9 cellular contexts compared by ENCODE assay signal in the genomic region with DNA sequence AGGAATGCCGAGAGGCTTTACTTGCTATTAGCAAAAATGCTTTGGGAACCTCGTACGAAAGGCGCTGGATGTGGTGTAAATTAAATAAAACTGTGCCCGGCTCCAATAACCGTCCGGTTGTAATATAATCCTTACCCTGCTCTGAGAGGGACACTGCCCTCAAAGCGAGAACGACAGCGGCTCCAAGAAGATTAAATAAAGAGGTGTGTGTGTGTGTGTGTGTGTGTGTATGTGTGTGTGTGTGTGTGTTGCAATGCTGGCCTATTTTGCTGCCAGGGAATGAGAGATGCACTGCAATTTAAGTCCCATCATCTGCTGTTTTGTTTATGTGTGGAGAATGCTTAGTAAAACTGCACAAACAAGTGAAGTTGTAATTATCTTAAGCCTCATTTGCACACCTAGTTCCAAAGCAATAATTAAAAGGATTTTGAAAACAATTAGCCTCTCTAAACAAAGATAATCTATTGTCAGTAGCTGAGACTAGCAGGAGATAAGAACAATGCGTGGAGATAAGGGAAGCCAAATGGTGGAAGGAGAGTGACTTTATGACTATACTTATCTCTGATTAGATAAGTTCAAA. TPM values are rescaled to one million over a fixed set of nuclear protein-coding genes. Genes with fewer than 3 reads are reported as not detected.
DNase-seq lines count a peak whose midpoint lies in the region; ATAC-seq and TF ChIP-seq lines count a peak whose summit lies in the region.
"Had no signal": no experiment of that assay in that cellular context is flagged by ENCODE, and none has a peak within 500 bp of the region (broad histone marks: within the 10 kb centered on the region; RNA-seq: fewer than 3 reads in every experiment).

No MANE protein-coding gene starts in this region.

- H2AK5ac ChIP-seq in IMR-90 (ENCODE audit: low read depth, low read length), result no peak overlapping the region; the same call in 1 of the 2 replicates
- H2AK5ac ChIP-seq in mesendoderm (ENCODE audit: low read length), result no peak overlapping the region

- peak overlapping the region; percentile 43 for H4K91ac ChIP-seq in IMR-90 (ENCODE audit: insufficient read depth, low read depth, low read length)

- H3K4me1 ChIP-seq in IMR-90 (ENCODE audit: control insufficient read depth, insufficient read depth, low read length), result peaks cover 10% of the 10 kb centered on the region
- peaks cover 13% of the 10 kb centered on the region for H3K4me1 ChIP-seq in mesendoderm (ENCODE audit: control insufficient read depth, low read depth, low read length)

- BruUV-seq in IMR-90 (replicated peaks; lab: Mats Ljungman, UMichigan), result no TSS peak

- dilution Hi-C loops in IMR-90 (cut with HindIII; ENCODE audit: low sequenced_read_pairs, unreplicated experiment), result no loop called here

- H3K4me3 ChIP-seq in IMR-90 (ENCODE audit: insufficient read depth, low read depth, low read length) (peak overlapping the region; percentile 74), WERI-Rb-1 (ENCODE audit: low read depth, low read length) (peak overlapping the region; percentile 61), mesendoderm (ENCODE audit: low read length) (no peak overlapping the region)

- H4K8ac ChIP-seq in IMR-90 (ENCODE audit: low read depth in 2 of 2, low read length in 2 of 2) (peak overlapping the region; percentile 33 to 55; a peak in 3 of 4 replicates), mesendoderm (ENCODE audit: low read depth, low read length) (no peak overlapping the region)

- peak overlapping the region; percentile 58 for H2AK9ac ChIP-seq in IMR-90 (replicated peaks; ENCODE audit: low read depth, low read length, poor library complexity)

- H4K5ac ChIP-seq in IMR-90 (ENCODE audit: low read depth, low read length) (no peak overlapping the region), mesendoderm (ENCODE audit: low read length) (no peak overlapping the region)

- POLR2A ChIA-PET in IMR-90 (lab: Charles Lee; ENCODE audit: unreplicated experiment), result interaction anchor here (1.0 kb wide), 1 partner anchor 604 kb away, joined by 6 read pairs; no protein-coding TSS in a partner anchor

- H3K9ac ChIP-seq in IMR-90 (ENCODE audit: low read depth, low read length) (peak overlapping the region; percentile 59), mesendoderm (ENCODE audit: low read length) (no peak overlapping the region)

- H3K79me2 ChIP-seq in mesendoderm (ENCODE audit: control insufficient read depth, insufficient read depth, low read length), result no peaks in the 10 kb centered on the region

- H2AFZ ChIP-seq in IMR-90 (replicated peaks; ENCODE audit: low read length, poor library complexity), result peak overlapping the region; percentile 71

- peak overlapping the region; percentile 44; the same call in 1 of the 2 replicates for H2BK20ac ChIP-seq in IMR-90 (ENCODE audit: low read depth, low read length)

- intact Hi-C loops in IMR-90 (cut with micrococcal nuclease), result no loop called here

- TF ChIP-seq POLR2A in IMR-90 (IDR thresholded peaks at IDR 0.05; ENCODE audit: low read depth, low read length), result no peak

- TF ChIP-seq CTCF in IMR-90 (conservative IDR thresholded peaks at IDR 0.05; ENCODE audit: low read depth, low read length) (no peak), WERI-Rb-1 (IDR thresholded peaks at IDR 0.05; ENCODE audit: low read depth, low read length) (no peak)

- no peak overlapping the region; the same call in 1 of the 2 replicates for H3K18ac ChIP-seq in IMR-90 (ENCODE audit: low read depth, low read length)
- H3K18ac ChIP-seq in mesendoderm (ENCODE audit: low read length), result no peak overlapping the region

- H2BK15ac ChIP-seq in IMR-90 (ENCODE audit: low read depth, low read length), result peak overlapping the region; percentile 42; the same call in 1 of the 3 replicates
- H2BK15ac ChIP-seq in mesendoderm (replicated peaks; ENCODE audit: low read depth), result no peak overlapping the region

- in situ Hi-C loops in IMR-90 (cut with MboI; ENCODE audit: low sequenced_read_pairs), result no loop called here

- ATAC-seq in IMR-90 (ENCODE audit: low read depth) (no peak), HG03159 (IDR thresholded peaks at IDR 0.05; ENCODE audit: unreplicated experiment) (no peak)

- H2BK5ac ChIP-seq in IMR-90 (ENCODE audit: low read depth, low read length, poor library complexity, severe bottlenecking) (peak overlapping the region; percentile 14), mesendoderm (ENCODE audit: low read length) (no peak overlapping the region)

- H3K9me1 ChIP-seq in IMR-90 (ENCODE audit: insufficient read depth, low read length), result 0 out of 2 replicates have a peak, but pooled peaks cover 2% of the 10 kb centered on the region

- H3K36me3 ChIP-seq in IMR-90 (ENCODE audit: control insufficient read depth, insufficient read depth, low read length) (peaks cover 10% of the 10 kb centered on the region; the same call in 1 of the 2 replicates), WERI-Rb-1 (no peaks in the 10 kb centered on the region), mesendoderm (ENCODE audit: control insufficient read depth, insufficient read depth, low read length) (no peaks in the 10 kb centered on the region)

- H2BK120ac ChIP-seq in IMR-90 (ENCODE audit: low read depth, low read length), result peak overlapping the region; percentile 61
- no peak overlapping the region for H2BK120ac ChIP-seq in mesendoderm (ENCODE audit: low read depth, low read length)

- CTCF ChIA-PET in IMR-90 (lab: Yijun Ruan, JAX), result no interaction called here

- no peaks in the 10 kb centered on the region; the same call in 1 of the 2 replicates for H3K27me3 ChIP-seq in IMR-90 (ENCODE audit: control insufficient read depth, insufficient read depth, low read length)
- H3K27me3 ChIP-seq in WERI-Rb-1 (ENCODE audit: insufficient read depth, low read depth, severe bottlenecking), result peaks cover 21% of the 10 kb centered on the region
- peaks cover 67% of the 10 kb centered on the region for H3K27me3 ChIP-seq in mesendoderm (ENCODE audit: insufficient read depth, low read length, poor library complexity)

- H3K79me1 ChIP-seq in IMR-90 (ENCODE audit: low read depth in 1 of 2, low read length in 2 of 2), result peaks cover 0 to 21% of the 10 kb centered on the region in 2 experiments; a peak in 1 of 4 replicates
- no peaks in the 10 kb centered on the region for H3K79me1 ChIP-seq in mesendoderm (ENCODE audit: low read length)

- H3K9me3 ChIP-seq in IMR-90 (ENCODE audit: control insufficient read depth, insufficient read depth, low read length), result no peaks in the 10 kb centered on the region
- no peaks in the 10 kb centered on the region for H3K9me3 ChIP-seq in WERI-Rb-1 (ENCODE audit: severe bottlenecking)

- peak overlapping the region; percentile 46 for H3K27ac ChIP-seq in IMR-90 (ENCODE audit: insufficient read depth, low read length)
- H3K27ac ChIP-seq in WERI-Rb-1, result no peak overlapping the region
- no peak overlapping the region for H3K27ac ChIP-seq in mesendoderm (ENCODE audit: low read depth, low read length)

- DNase-seq in COLO668 (lab: John Stamatoyannopoulos, UW; ENCODE audit: unreplicated experiment), result peak; percentile 65
- DNase-seq in IMR-90, result peak; percentile 34
- peak; percentile 47 for DNase-seq in WERI-Rb-1
- DNase-seq in mesendoderm, result peak; percentile 89
- DNase-seq in Ammon's horn (ENCODE audit: low spot score), result no peak
- no peak for DNase-seq in activated T-cell treated with anti-CD3 and anti-CD28 coated beads, Interleukin-2, amount 50 U/mL, for 1 hour
- DNase-seq in iPS-NIHi11 (ENCODE audit: low spot score), result no peak
- DNase-seq: RPMI8226 had no signal

- no peak for TF ChIP-seq RAD21 in IMR-90 (IDR thresholded peaks at IDR 0.05; ENCODE audit: low read length)

- H3K4ac ChIP-seq in IMR-90 (ENCODE audit: low read depth, low read length) (peak overlapping the region; percentile 13), mesendoderm (ENCODE audit: low read depth, low read length) (no peak overlapping the region)

- H3K56ac ChIP-seq in IMR-90 (ENCODE audit: extremely low read depth, insufficient read depth, low read length) (peak overlapping the region; percentile 39), mesendoderm (ENCODE audit: low read length) (no peak overlapping the region)

- H4K20me1 ChIP-seq in IMR-90 (ENCODE audit: insufficient read depth, low read length), result peaks cover 31% of the 10 kb centered on the region

- peak overlapping the region; percentile 72 for H3K14ac ChIP-seq in IMR-90 (replicated peaks; ENCODE audit: low read depth, low read length)

- H3K4me2 ChIP-seq in IMR-90 (ENCODE audit: low read depth, low read length), result peak overlapping the region; percentile 85
- H3K4me2 ChIP-seq in mesendoderm (ENCODE audit: low read length), result peak overlapping the region; percentile 59

- WGBS in IMR-90 (ENCODE audit: extremely low coverage in 2 of 2, insufficient read length in 1 of 2), 2 experiments, result 17% methylated on average over 9 of the region's 11 CpGs; no CpG with 5 or more reads in 1 of the 2 experiments
- WGBS in mesendoderm (ENCODE audit: extremely low coverage, insufficient coverage, low lambda C conversion rate), result no CpG with 5 or more reads among the region's 11 CpGs

- H3K23ac ChIP-seq in IMR-90 (ENCODE audit: low read depth, low read length), result peak overlapping the region; percentile 57
- H3K23ac ChIP-seq in mesendoderm (ENCODE audit: low read length), result no peak overlapping the region

TF ChIP-seq in IMR-90, 13 proteins besides CTCF, POLR2A, EP300 and RAD21:
- TF ChIP-seq NFE2L2 (IDR thresholded peaks at IDR 0.05; ENCODE audit: low read depth, low read length), result no peak
- peak; percentile 72 for TF ChIP-seq CEBPB (IDR thresholded peaks at IDR 0.05; ENCODE audit: low read depth, low read length)

RNA-seq across cellular contexts. Expression of a gene that starts 1.2 kb away (rescaled TPM):
- total RNA-seq in IMR-90 (2012; rRNA removed), result 7.7 and 8.6 TPM in 2 replicates
- polyA plus RNA-seq in IMR-90 (2012; rRNA removed), result 15.0 and 15.1 TPM in 2 replicates
- 12.2 and 21.4 TPM in 2 replicates for polyA plus RNA-seq in IMR-90 (2012; cell fraction: cytosol; rRNA removed)
- 8.8 and 12.1 TPM in 2 replicates for polyA plus RNA-seq in IMR-90 (2012; cell fraction: nucleus; rRNA removed; ENCODE audit: low replicate concordance)
- polyA plus RNA-seq in mesendoderm (2013, experiment 1 of 2), result 0.21 TPM
- 0.17 TPM for polyA plus RNA-seq in mesendoderm (2013, experiment 2 of 2)

Comparison
In these comparisons a context has a peak if more than half of its experiments do, and no peak if none do; other contexts are left out.
1. DNase-seq: peak in COLO668 (single experiment), IMR-90 (single experiment), WERI-Rb-1 (single experiment) and mesendoderm (single experiment); none in Ammon's horn (single experiment), activated T-cell treated with anti-CD3 and anti-CD28 coated beads, Interleukin-2, amount 50 U/mL, for 1 hour (single experiment) and iPS-NIHi11 (single experiment).